In genomic region chr12:15936751-15937150, GRCh38 we compare ENCODE assay signal across 25 cellular contexts.
"Had no signal": no experiment of that assay in that cellular context is flagged by ENCODE, and none has a peak within 500 bp of the region (broad histone marks: within the 10 kb centered on the region; RNA-seq: fewer than 3 reads in every experiment).

No MANE protein-coding gene starts in this region.

- H3K27me3 ChIP-seq: dorsolateral prefrontal cortex, heart left ventricle, right lobe of liver, spleen, stomach had no signal

- H3K4me1 Mint-ChIP-seq: nephron had no signal

- H3K79me2 ChIP-seq: parathyroid adenoma had no signal

- DNase-seq: cortex of kidney; dorsolateral prefrontal cortex; effector memory CD4-positive, alpha-beta T cell; erythroblast; heart left ventricle; hippocampal formation; left ventricle myocardium inferior; lower lobe of right lung; mesendoderm; naive B cell; psoas muscle; retina; right lobe of liver; spleen; stimulated activated CD4-positive, alpha-beta T cell treated with anti-CD3 and anti-CD28 coated beads, Interleukin-15, amount 100 ng/mL, for 24 hours; stimulated activated CD4-positive, alpha-beta T cell treated with anti-CD3 and anti-CD28 coated beads, Interleukin-1b, Interleukin-23, amount 100 ng/mL, for 48 hours; stimulated activated CD4-positive, alpha-beta T cell treated with anti-CD3 and anti-CD28 coated beads, Interleukin-4, amount 100 ng/mL, for 4 hours; stimulated activated naive CD4-positive, alpha-beta T cell; stomach; substantia nigra had no signal

- H3K27ac ChIP-seq: dorsolateral prefrontal cortex, heart left ventricle, left ventricle myocardium inferior, lower lobe of right lung, parathyroid adenoma, psoas muscle, right lobe of liver, spleen, stomach, thoracic aorta had no signal

- H3K27ac Mint-ChIP-seq: nephron, type B pancreatic cell had no signal

- H3K9me3 ChIP-seq: right lobe of liver had no signal

- H3K9ac ChIP-seq: parathyroid adenoma had no signal

- ATAC-seq: heart left ventricle, lower lobe of right lung, psoas muscle, right lobe of liver had no signal

- H3K4me3 ChIP-seq: dorsolateral prefrontal cortex, heart left ventricle, left ventricle myocardium inferior, lower lobe of right lung, psoas muscle, right lobe of liver, spleen, stomach, thoracic aorta had no signal

- H3K4me3 Mint-ChIP-seq: central memory CD8-positive, alpha-beta T cell; naive B cell; nephron; type B pancreatic cell had no signal

- H3K4me1 ChIP-seq: heart left ventricle, left ventricle myocardium inferior, lower lobe of right lung, parathyroid adenoma, psoas muscle, stomach had no signal

- H3K36me3 ChIP-seq: heart left ventricle, lower lobe of right lung, right lobe of liver, thoracic aorta had no signal

- H3K27me3 Mint-ChIP-seq: central memory CD8-positive, alpha-beta T cell; naive B cell; type B pancreatic cell had no signal

- H2AFZ ChIP-seq: parathyroid adenoma had no signal
